In the genomic region with DNA sequence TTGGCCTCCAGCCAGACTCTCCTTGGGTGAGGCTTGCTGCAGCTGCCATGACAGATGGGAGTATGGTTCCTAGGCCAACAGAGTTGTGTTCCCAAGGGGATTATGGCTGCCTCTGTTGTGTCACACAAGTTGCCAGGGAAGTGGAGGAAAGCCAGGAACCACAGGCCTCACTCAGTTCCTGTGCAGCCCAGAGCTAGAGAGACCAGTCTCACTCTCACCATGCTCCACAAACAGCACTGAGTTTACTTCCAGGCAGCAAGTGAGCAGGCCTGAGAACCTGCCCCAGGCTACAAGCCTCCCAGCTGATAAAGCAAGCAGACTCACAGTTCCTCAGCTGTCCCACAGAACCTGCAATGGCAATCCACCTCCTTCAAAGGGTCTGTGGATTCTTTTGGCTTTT, we compare ENCODE assay signal across 18 cellular contexts.
A peak's percentile ranks its signal among the peaks of the same experiment; 100 is the strongest.
DNase-seq lines count a peak whose midpoint lies in the region; ATAC-seq and TF ChIP-seq lines count a peak whose summit lies in the region.
"Had no signal": no experiment of that assay in that cellular context is flagged by ENCODE, and none has a peak within 500 bp of the region (broad histone marks: within the 10 kb centered on the region; RNA-seq: fewer than 3 reads in every experiment).

No MANE protein-coding gene starts in this region.

- intact Hi-C loops in IMR-90 (cut with micrococcal nuclease) (no loop called here), left colon (cut with DNase I, micrococcal nuclease) (no loop called here), dorsolateral prefrontal cortex (cut with DNase I) (no loop called here)

- H3K36me3 Mint-ChIP-seq in activated CD8-positive, alpha-beta T cell treated with anti-CD3 and anti-CD28 coated beads, Interleukin-2, amount 10 ng/mL, durations not matched to agents 7 days and 5 days (ENCODE audit: low read depth) = no peaks in the 10 kb centered on the region
- H3K36me3 Mint-ChIP-seq: activated naive CD8-positive, alpha-beta T cell; type B pancreatic cell had no signal

- H3K27me3 ChIP-seq in IMR-90 (ENCODE audit: control insufficient read depth, insufficient read depth, low read length) = no peaks in the 10 kb centered on the region; the same call in 1 of the 2 replicates
- H3K27me3 ChIP-seq in dorsolateral prefrontal cortex = no peaks in the 10 kb centered on the region

- no peaks in the 10 kb centered on the region for H3K79me1 ChIP-seq in IMR-90 (ENCODE audit: low read depth in 1 of 2, low read length in 2 of 2)

- H3K27ac Mint-ChIP-seq in activated CD8-positive, alpha-beta T cell treated with anti-CD3 and anti-CD28 coated beads, Interleukin-2, amount 10 ng/mL, durations not matched to agents 7 days and 5 days = no peak overlapping the region
- H3K27ac Mint-ChIP-seq: activated naive CD8-positive, alpha-beta T cell; type B pancreatic cell had no signal

- no peak overlapping the region for H3K56ac ChIP-seq in IMR-90 (ENCODE audit: extremely low read depth, insufficient read depth, low read length)

- no peak for TF ChIP-seq POLR2A in IMR-90 (IDR thresholded peaks at IDR 0.05; ENCODE audit: low read depth, low read length)

- DNase-seq in AG10803 (ENCODE audit: low read depth) = peak; percentile 69
- peak; percentile 62 for DNase-seq in IMR-90
- DNase-seq in NCI-H748 (lab: John Stamatoyannopoulos, UW; ENCODE audit: unreplicated experiment) = peak; percentile 100
- DNase-seq in fibroblast of pulmonary artery (ENCODE audit: low read depth) = peak; percentile 57
- DNase-seq in left colon = no peak
- DNase-seq in activated CD8-positive, alpha-beta T cell treated with anti-CD3 and anti-CD28 coated beads, Interleukin-2, amount 10 ng/mL, durations not matched to agents 7 days and 5 days = no peak
- no peak for DNase-seq in NCI-H1105 (lab: John Stamatoyannopoulos, UW)
- DNase-seq in dorsolateral prefrontal cortex = no peak
- DNase-seq: hippocampal formation, Karpas-422, NCI-H526, nucleus accumbens had no signal

- TF ChIP-seq CTCF in AG10803 (conservative IDR thresholded peaks at IDR 0.05; ENCODE audit: low read length) (no peak), IMR-90 (conservative IDR thresholded peaks at IDR 0.05; ENCODE audit: low read depth, low read length) (no peak), fibroblast of pulmonary artery (IDR thresholded peaks at IDR 0.05; ENCODE audit: low read length, missing control alignments) (no peak), dorsolateral prefrontal cortex (IDR thresholded peaks at IDR 0.05 in 54 of 56, conservative IDR thresholded peaks at IDR 0.05 in 2 of 56; ENCODE audit: low read depth in 1 of 56, partially characterized antibody in 56 of 56) (no peak)

- no peak overlapping the region for H4K91ac ChIP-seq in IMR-90 (ENCODE audit: insufficient read depth, low read depth, low read length)

- no peak overlapping the region for H2BK20ac ChIP-seq in IMR-90 (ENCODE audit: low read depth, low read length)

- no peaks in the 10 kb centered on the region for H3K36me3 ChIP-seq in IMR-90 (ENCODE audit: control insufficient read depth, insufficient read depth, low read length)

- dilution Hi-C loops in IMR-90 (cut with HindIII; ENCODE audit: low sequenced_read_pairs, unreplicated experiment) = no loop called here

- no peaks in the 10 kb centered on the region for H4K20me1 ChIP-seq in IMR-90 (ENCODE audit: insufficient read depth, low read length)

- CTCF ChIA-PET in IMR-90 (lab: Yijun Ruan, JAX) = no interaction called here
- CTCF ChIA-PET in activated CD8-positive, alpha-beta T cell treated with anti-CD3 and anti-CD28 coated beads, Interleukin-2, amount 10 ng/mL, durations not matched to agents 7 days and 5 days (lab: Charles Lee) = no interaction called here

- no peak overlapping the region for H3K9ac ChIP-seq in IMR-90 (ENCODE audit: low read depth, low read length)

- H3K9me3 Mint-ChIP-seq in activated CD8-positive, alpha-beta T cell treated with anti-CD3 and anti-CD28 coated beads, Interleukin-2, amount 10 ng/mL, durations not matched to agents 7 days and 5 days (ENCODE audit: insufficient read depth) = no peaks in the 10 kb centered on the region

- no peak overlapping the region for H3K4me3 Mint-ChIP-seq in activated CD8-positive, alpha-beta T cell treated with anti-CD3 and anti-CD28 coated beads, Interleukin-2, amount 10 ng/mL, durations not matched to agents 7 days and 5 days
- H3K4me3 Mint-ChIP-seq: activated naive CD8-positive, alpha-beta T cell; type B pancreatic cell had no signal

- H3K18ac ChIP-seq in IMR-90 (ENCODE audit: low read depth, low read length) = no peak overlapping the region

- no peak overlapping the region for H2BK120ac ChIP-seq in IMR-90 (ENCODE audit: low read depth, low read length)

- H3K27ac ChIP-seq in IMR-90 (ENCODE audit: insufficient read depth, low read length) = no peak overlapping the region
- no peak overlapping the region for H3K27ac ChIP-seq in dorsolateral prefrontal cortex
- H3K27ac ChIP-seq: VCaP had no signal

- no peak overlapping the region for H2AK5ac ChIP-seq in IMR-90 (ENCODE audit: low read depth, low read length)

- H2AK9ac ChIP-seq in IMR-90 (replicated peaks; ENCODE audit: low read depth, low read length, poor library complexity) = no peak overlapping the region

- H3K4me3 ChIP-seq in AG10803 (ENCODE audit: low read length) (no peak overlapping the region), IMR-90 (ENCODE audit: insufficient read depth, low read depth, low read length) (no peak overlapping the region), fibroblast of pulmonary artery (replicated peaks; ENCODE audit: low read depth, low read length) (no peak overlapping the region), dorsolateral prefrontal cortex (no peak overlapping the region)
- H3K4me3 ChIP-seq: lung had no signal

- no peak for TF ChIP-seq RAD21 in IMR-90 (IDR thresholded peaks at IDR 0.05; ENCODE audit: low read length)

- H2BK5ac ChIP-seq in IMR-90 (ENCODE audit: low read depth, low read length, poor library complexity, severe bottlenecking) = no peak overlapping the region

- H3K9me3 ChIP-seq in IMR-90 (ENCODE audit: control insufficient read depth, insufficient read depth, low read length) = no peaks in the 10 kb centered on the region

- no peak overlapping the region for H4K8ac ChIP-seq in IMR-90 (ENCODE audit: low read depth in 2 of 2, low read length in 2 of 2)

- ATAC-seq in IMR-90 (ENCODE audit: low read depth) (no peak; the same call in 1 of the 2 replicates), left colon (no peak)
- ATAC-seq in activated CD8-positive, alpha-beta T cell treated with anti-CD3 and anti-CD28 coated beads, Interleukin-2, amount 10 ng/mL, durations not matched to agents 7 days and 5 days = no peak
- ATAC-seq: HCT116, Right ventricle myocardium inferior had no signal

- POLR2A ChIA-PET in IMR-90 (lab: Charles Lee; ENCODE audit: unreplicated experiment) = no interaction called here
- POLR2A ChIA-PET in activated CD8-positive, alpha-beta T cell treated with anti-CD3 and anti-CD28 coated beads, Interleukin-2, amount 10 ng/mL, durations not matched to agents 7 days and 5 days (lab: Charles Lee) = no interaction called here

- no peaks in the 10 kb centered on the region for H3K27me3 Mint-ChIP-seq in activated CD8-positive, alpha-beta T cell treated with anti-CD3 and anti-CD28 coated beads, Interleukin-2, amount 10 ng/mL, durations not matched to agents 7 days and 5 days (ENCODE audit: low read depth)
- H3K27me3 Mint-ChIP-seq: activated naive CD8-positive, alpha-beta T cell; type B pancreatic cell had no signal

- in situ Hi-C loops in IMR-90 (cut with MboI; ENCODE audit: low sequenced_read_pairs) = no loop called here

- H3K4ac ChIP-seq in IMR-90 (ENCODE audit: low read depth, low read length) = no peak overlapping the region

- no peak overlapping the region for H3K4me2 ChIP-seq in IMR-90 (ENCODE audit: low read depth, low read length)

- H2AFZ ChIP-seq in IMR-90 (replicated peaks; ENCODE audit: low read length, poor library complexity) = peak overlapping the region; percentile 34

- H4K5ac ChIP-seq in IMR-90 (ENCODE audit: low read depth, low read length) = no peak overlapping the region

- no peak overlapping the region for H2BK15ac ChIP-seq in IMR-90 (ENCODE audit: low read depth, low read length)

- BruUV-seq in IMR-90 (replicated peaks; lab: Mats Ljungman, UMichigan) = no TSS peak

- no peaks in the 10 kb centered on the region for H3K4me1 Mint-ChIP-seq in activated CD8-positive, alpha-beta T cell treated with anti-CD3 and anti-CD28 coated beads, Interleukin-2, amount 10 ng/mL, durations not matched to agents 7 days and 5 days (ENCODE audit: low read depth)

- no peaks in the 10 kb centered on the region; the same call in 1 of the 2 replicates for H3K9me1 ChIP-seq in IMR-90 (ENCODE audit: insufficient read depth, low read length)

- no peak overlapping the region for H3K23ac ChIP-seq in IMR-90 (ENCODE audit: low read depth, low read length)

- no peaks in the 10 kb centered on the region for H3K4me1 ChIP-seq in IMR-90 (ENCODE audit: control insufficient read depth, insufficient read depth, low read length)

- no peak overlapping the region for H3K14ac ChIP-seq in IMR-90 (replicated peaks; ENCODE audit: low read depth, low read length)

TF ChIP-seq in IMR-90, 13 proteins besides CTCF, POLR2A, EP300 and RAD21:
- TF ChIP-seq MAZ (IDR thresholded peaks at IDR 0.05; ENCODE audit: borderline replicate concordance, low read depth, low read length) = no peak
- TF ChIP-seq FOS (IDR thresholded peaks at IDR 0.05; ENCODE audit: low read depth, low read length) = no peak

Comparison
In these comparisons a context has a peak if more than half of its experiments do, and no peak if none do; other contexts are left out.
1. DNase-seq: peak in AG10803 (single experiment), IMR-90 (single experiment), NCI-H748 (single experiment) and fibroblast of pulmonary artery (single experiment); none in left colon (0 of 2), activated CD8-positive, alpha-beta T cell treated with anti-CD3 and anti-CD28 coated beads, Interleukin-2, amount 10 ng/mL, durations not matched to agents 7 days and 5 days (single experiment), NCI-H1105 (single experiment) and dorsolateral prefrontal cortex (0 of 10).